8 cellular contexts compared by ENCODE assay signal in the genomic region with DNA sequence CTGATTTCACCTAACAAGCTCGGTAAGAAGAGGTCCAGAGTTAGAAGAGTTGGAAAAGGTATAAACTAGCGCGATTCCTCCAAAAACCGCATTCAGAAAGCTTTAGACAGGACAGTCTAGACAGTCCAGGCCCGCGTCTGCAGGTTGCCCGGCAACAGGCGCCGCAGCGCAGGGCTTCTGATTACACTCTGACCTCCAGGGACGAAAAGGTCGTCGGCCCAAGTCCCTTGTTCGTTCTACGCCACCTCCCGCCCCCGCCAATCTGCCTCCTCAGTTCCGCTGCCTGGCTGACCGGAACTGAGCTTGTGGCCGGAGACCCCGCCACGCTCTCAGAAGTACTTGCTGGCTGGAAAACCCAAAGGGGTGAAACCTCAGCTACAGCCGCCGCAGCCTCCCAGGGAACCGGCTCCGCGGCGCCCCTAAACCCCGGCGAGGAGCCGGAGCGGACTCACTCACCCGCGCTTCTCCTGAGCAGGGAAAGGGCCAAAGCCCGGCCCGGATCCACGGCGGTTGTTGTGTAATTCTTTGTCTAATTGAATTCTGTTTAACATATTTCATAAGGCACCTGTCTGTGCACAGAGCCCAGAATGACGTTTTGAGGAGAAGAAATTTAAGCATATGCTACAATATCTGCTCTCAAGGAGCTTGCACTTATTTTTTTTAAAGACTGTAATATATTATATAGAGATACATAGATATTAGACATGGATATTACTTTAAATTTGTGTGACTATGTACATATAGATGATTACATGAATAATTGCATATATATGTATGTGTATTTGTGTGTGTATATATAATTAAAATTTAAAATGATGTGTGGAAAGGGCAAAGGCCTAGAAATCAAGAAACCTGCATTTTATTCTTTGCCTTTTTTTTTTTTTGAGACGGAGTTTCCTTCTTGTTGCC. TPM values are rescaled to one million over a fixed set of nuclear protein-coding genes. Genes with fewer than 3 reads are reported as not detected.
DNase-seq lines count a peak whose midpoint lies in the region; ATAC-seq and TF ChIP-seq lines count a peak whose summit lies in the region.

Gene CAPS2 (minus strand): TSS at position 407 of the 909 bp plus-strand sequence. CDS start 3,826 bp downstream, outside the sequence.

- H3F3A ChIP-seq in DOHH2 (ENCODE audit: control insufficient read depth, insufficient read depth): no peaks in the 10 kb centered on the region
- peaks cover 4% of the 10 kb centered on the region for H3F3A ChIP-seq in neural cell (ENCODE audit: insufficient read depth, low read length, poor library complexity, severe bottlenecking)

- no peaks in the 10 kb centered on the region for H3K9me3 Mint-ChIP-seq in activated T-helper 2 cell treated with anti-CD3 and anti-CD28 coated beads, Interferon-gamma antibody, Interleukin-2, Interleukin-4, amounts not matched to agents 10 μg/mL and 5 μg/mL and 100 μg/mL, durations not matched to agents 14 hours and 24 hours and 36 hours

- no peaks in the 10 kb centered on the region for H3K9me2 ChIP-seq in DOHH2 (replicated peaks; ENCODE audit: control insufficient read depth, low read length)
- H3K9me2 ChIP-seq in neural cell (ENCODE audit: insufficient read depth, low read length): no peaks in the 10 kb centered on the region

- H3K4me1 Mint-ChIP-seq in activated T-helper 2 cell treated with anti-CD3 and anti-CD28 coated beads, Interferon-gamma antibody, Interleukin-2, Interleukin-4, amounts not matched to agents 10 μg/mL and 5 μg/mL and 100 μg/mL, durations not matched to agents 14 hours and 24 hours and 36 hours (ENCODE audit: low read depth): peaks cover 16% of the 10 kb centered on the region

- H3K27me3 ChIP-seq in DOHH2 (ENCODE audit: control insufficient read depth, low read length) (peaks cover 26% of the 10 kb centered on the region), neural cell (ENCODE audit: insufficient read depth, low read depth, low read length) (no peaks in the 10 kb centered on the region), subcutaneous abdominal adipose tissue (ENCODE audit: control insufficient read depth in 5 of 5, insufficient read depth in 4 of 5, low read length in 5 of 5) (no peaks in the 10 kb centered on the region)

- H3K27ac ChIP-seq in DOHH2 (ENCODE audit: low read depth, low read length) (no peak within 1 kb of the TSS), neural cell (ENCODE audit: low read length) (no peak within 1 kb of the TSS), subcutaneous abdominal adipose tissue (ENCODE audit: low read depth, low read length) (peak within 1 kb of the TSS; percentile 37)

- ATAC-seq in GM21737 (IDR thresholded peaks at IDR 0.05; ENCODE audit: unreplicated experiment): peak; percentile 88

- in situ Hi-C loops in KBM-7 (cut with MboI; ENCODE audit: low pct_unique_long_range_greater_than_20kb, low sequenced_read_pairs): no loop called here

- peak within 1 kb of the TSS; percentile 78 for H3K4me3 Mint-ChIP-seq in activated T-helper 2 cell treated with anti-CD3 and anti-CD28 coated beads, Interferon-gamma antibody, Interleukin-2, Interleukin-4, amounts not matched to agents 10 μg/mL and 5 μg/mL and 100 μg/mL, durations not matched to agents 14 hours and 24 hours and 36 hours (ENCODE audit: low read depth)

- H3K36me3 Mint-ChIP-seq in activated T-helper 2 cell treated with anti-CD3 and anti-CD28 coated beads, Interferon-gamma antibody, Interleukin-2, Interleukin-4, amounts not matched to agents 10 μg/mL and 5 μg/mL and 100 μg/mL, durations not matched to agents 14 hours and 24 hours and 36 hours (ENCODE audit: low read depth): no peaks in the 10 kb centered on the region

- peak within 1 kb of the TSS; percentile 46 for H2AFZ ChIP-seq in neural cell (ENCODE audit: low read depth, low read length)

- H3K4me3 ChIP-seq in DOHH2 (ENCODE audit: low read length) (peak within 1 kb of the TSS; percentile 85), fibroblast of villous mesenchyme (ENCODE audit: low read depth, low read length) (peak within 1 kb of the TSS; percentile 80), neural cell (ENCODE audit: low read length) (peak within 1 kb of the TSS; percentile 72), subcutaneous abdominal adipose tissue (ENCODE audit: low read depth in 1 of 5, low read length in 5 of 5) (peak within 1 kb of the TSS; percentile 74 to 93 (median 82))

- peak; percentile 50 for TF ChIP-seq RAD21 in neural cell (conservative IDR thresholded peaks at IDR 0.05)

- H3K27ac Mint-ChIP-seq in activated T-helper 2 cell treated with anti-CD3 and anti-CD28 coated beads, Interferon-gamma antibody, Interleukin-2, Interleukin-4, amounts not matched to agents 10 μg/mL and 5 μg/mL and 100 μg/mL, durations not matched to agents 14 hours and 24 hours and 36 hours: no peak within 1 kb of the TSS

- H3K9ac ChIP-seq in neural cell (ENCODE audit: low read length) (peak within 1 kb of the TSS; percentile 46), subcutaneous abdominal adipose tissue (ENCODE audit: low read length in 5 of 5) (peak within 1 kb of the TSS in 4 of 5 donors; percentile 53 to 84 (median 72))

- H3K4me2 ChIP-seq in DOHH2 (ENCODE audit: low read length): peak within 1 kb of the TSS; percentile 94
- peak within 1 kb of the TSS; percentile 67 for H3K4me2 ChIP-seq in neural cell (ENCODE audit: low read length)

- H3K36me3 ChIP-seq in DOHH2 (ENCODE audit: control insufficient read depth, low read length) (no peaks in the 10 kb centered on the region), neural cell (ENCODE audit: insufficient read depth, low read length) (no peaks in the 10 kb centered on the region), subcutaneous abdominal adipose tissue (ENCODE audit: control insufficient read depth in 5 of 5, insufficient read depth in 5 of 5, low read length in 5 of 5) (no peaks in the 10 kb centered on the region)

- intact Hi-C loops in activated T-helper 2 cell treated with anti-CD3 and anti-CD28 coated beads, Interferon-gamma antibody, Interleukin-2, Interleukin-4, amounts not matched to agents 10 μg/mL and 5 μg/mL and 100 μg/mL, durations not matched to agents 14 hours and 24 hours and 36 hours (cut with micrococcal nuclease): loop anchor here (5.0 to 10.0 kb wide), 5 partner anchors 325 to 1125 kb away; partner anchors contain the start of gene BBS10

- H3K79me2 ChIP-seq in DOHH2 (ENCODE audit: control insufficient read depth, low read length): no peaks in the 10 kb centered on the region
- H3K79me2 ChIP-seq in neural cell (replicated peaks; ENCODE audit: insufficient read depth, low read length): no peaks in the 10 kb centered on the region

- H3K27me3 Mint-ChIP-seq in activated T-helper 2 cell treated with anti-CD3 and anti-CD28 coated beads, Interferon-gamma antibody, Interleukin-2, Interleukin-4, amounts not matched to agents 10 μg/mL and 5 μg/mL and 100 μg/mL, durations not matched to agents 14 hours and 24 hours and 36 hours (ENCODE audit: low read depth): peaks cover 61% of the 10 kb centered on the region

- DNase-seq in KBM-7 (peak; percentile 84), RKO (ENCODE audit: low spot score) (peak; percentile 85), fibroblast of villous mesenchyme (ENCODE audit: low read depth) (peak; percentile 88)
- peak; percentile 55 for DNase-seq in activated T-helper 2 cell treated with anti-CD3 and anti-CD28 coated beads, Interferon-gamma antibody, Interleukin-2, Interleukin-4, amounts not matched to agents 10 μg/mL and 5 μg/mL and 100 μg/mL, durations not matched to agents 14 hours and 24 hours and 36 hours (ENCODE audit: low spot score)

- TF ChIP-seq EP300 in neural cell (conservative IDR thresholded peaks at IDR 0.05; ENCODE audit: poor library complexity, severe bottlenecking): peak; percentile 45

- TF ChIP-seq CTCF in DOHH2 (IDR thresholded peaks at IDR 0.05; ENCODE audit: low read depth, low read length, poor library complexity, severe bottlenecking): no peak
- no peak for TF ChIP-seq CTCF in fibroblast of villous mesenchyme (IDR thresholded peaks at IDR 0.05; ENCODE audit: insufficient read depth, low read depth, low read length)
- peak; percentile 24 for TF ChIP-seq CTCF in neural cell (IDR thresholded peaks at IDR 0.05; ENCODE audit: poor library complexity, severe bottlenecking)

- peaks cover 11% of the 10 kb centered on the region for H3K4me1 ChIP-seq in DOHH2 (ENCODE audit: control insufficient read depth, low read length)
- peaks cover 4 to 21% (median 17%) of the 10 kb centered on the region in 5 donors for H3K4me1 ChIP-seq in subcutaneous abdominal adipose tissue (ENCODE audit: control insufficient read depth in 5 of 5, insufficient read depth in 5 of 5, low read length in 5 of 5)

- H4K20me1 ChIP-seq in DOHH2 (ENCODE audit: control insufficient read depth, insufficient read depth, low read depth, low read length): no peaks in the 10 kb centered on the region
- no peaks in the 10 kb centered on the region for H4K20me1 ChIP-seq in neural cell (ENCODE audit: insufficient read depth)

- H3K9me3 ChIP-seq in DOHH2 (ENCODE audit: control insufficient read depth, insufficient read depth, low read length): no peaks in the 10 kb centered on the region
- H3K9me3 ChIP-seq in neural cell (ENCODE audit: low read length): no peaks in the 10 kb centered on the region
- H3K9me3 ChIP-seq in subcutaneous abdominal adipose tissue (ENCODE audit: control insufficient read depth in 5 of 5, low read length in 5 of 5): no peaks in the 10 kb centered on the region

TF ChIP-seq in neural cell, 6 proteins besides CTCF, POLR2A, EP300 and RAD21 (continues in another document):
- TF ChIP-seq SMC3 (conservative IDR thresholded peaks at IDR 0.05; ENCODE audit: poor library complexity) (peak; percentile 52), EZH2 (IDR thresholded peaks at IDR 0.05; ENCODE audit: borderline replicate concordance, insufficient read depth, low read length, poor library complexity, severe bottlenecking) (no peak), POLR2AphosphoS5 (IDR thresholded peaks at IDR 0.05) (no peak), TAF1 (IDR thresholded peaks at IDR 0.05; ENCODE audit: low read depth) (peak; percentile 42)

RNA-seq across cellular contexts. Expression of gene CAPS2, which starts in this region (rescaled TPM):
- total RNA-seq in activated T-helper 2 cell treated with anti-CD3 and anti-CD28 coated beads, Interferon-gamma antibody, Interleukin-2, Interleukin-4, amounts not matched to agents 10 μg/mL and 5 μg/mL and 100 μg/mL, durations not matched to agents 14 hours and 24 hours and 36 hours: 1.2 and 2.2 TPM in 2 replicates
- 7.8 and 10.0 TPM in 2 replicates for total RNA-seq in fibroblast of villous mesenchyme
- polyA plus RNA-seq in neural cell: 2.1 TPM in 2 replicates
- 2.2 and 2.8 TPM in 2 replicates for polyA minus RNA-seq in neural cell
